ENCODE assay signal across 26 cellular contexts in the genomic region with DNA sequence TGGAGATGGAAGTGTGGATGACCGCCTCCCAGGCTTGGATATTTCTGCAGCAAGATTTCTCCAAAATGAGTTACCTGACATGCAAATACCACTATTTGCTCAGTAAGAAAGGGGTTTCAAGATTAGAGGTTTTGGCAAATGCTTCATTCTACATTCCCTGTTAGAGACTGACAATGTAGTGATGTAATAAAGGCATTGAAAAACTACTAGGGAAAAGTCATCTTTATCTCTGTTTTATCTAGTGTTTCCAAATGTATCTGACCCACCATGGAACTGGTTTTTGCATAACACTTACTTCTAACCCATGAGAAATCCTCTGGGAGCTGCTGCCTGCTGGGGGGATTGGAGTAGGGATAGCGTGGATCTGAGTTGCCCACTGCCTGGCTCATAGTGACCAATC. TPM values are rescaled to one million over a fixed set of nuclear protein-coding genes. Genes with fewer than 3 reads are reported as not detected.
"Had no signal": no experiment of that assay in that cellular context is flagged by ENCODE, and none has a peak within 500 bp of the region (broad histone marks: within the 10 kb centered on the region; RNA-seq: fewer than 3 reads in every experiment).

No MANE protein-coding gene starts in this region.

- H3K27me3 ChIP-seq: MG63, SJSA1 had no signal

- H3K27ac ChIP-seq: SJSA1, SK-N-MC had no signal

- FAIRE-seq: HepG2, RCC 7860 had no signal

- H3K4me3 ChIP-seq: MG63, SJSA1, SK-N-MC had no signal

- DNase-seq: Karpas-422, KG1, NCI-H1092, NCI-H1105 treated with DMSO at 0.1 percent for 48 hours, NCI-H1417 treated with DMSO at 0.1 percent for 48 hours, NCI-H146, NCI-H1694 treated with DMSO at 0.1 percent for 48 hours, NCI-H1930, NCI-H2081 treated with DMSO at 0.1 percent for 48 hours, NCI-H2171, NCI-H226, NCI-H446, NCI-H510A, NCI-H524 treated with DMSO at 0.1 percent for 48 hours, NCI-H69, NCI-H774, Right ventricle myocardium superior, RPMI8226, SIG-M5 had no signal

- H3K36me3 ChIP-seq: MG63, SJSA1 had no signal

RNA-seq across cellular contexts. Expression of a gene that starts 33.0 kb away (rescaled TPM):
- total RNA-seq: HepG2, HT1080, IMR-90, SJSA1 had no signal
